ENCODE assay signal across 9 cellular contexts in genomic region chr7:106736508-106737201, GRCh38.
DNase-seq lines count a peak whose midpoint lies in the region; ATAC-seq, FAIRE-seq and TF ChIP-seq lines count a peak whose summit lies in the region.
"Had no signal": no experiment of that assay in that cellular context is flagged by ENCODE, and none has a peak within 500 bp of the region (broad histone marks: within the 10 kb centered on the region; RNA-seq: fewer than 3 reads in every experiment).

No MANE protein-coding gene starts in this region.

- intact Hi-C loops in mucosa of descending colon (cut with DNase I, micrococcal nuclease): loop anchor here in 1 of 2 donors (2.0 to 5.0 kb wide), 2 partner anchors 79 to 194 kb away; no protein-coding TSS in a partner anchor
- intact Hi-C loops in vagina (cut with DNase I): loop anchor here (10.0 kb wide), 2 partner anchors 192 to 562 kb away; no protein-coding TSS in a partner anchor

- H3K9me3 ChIP-seq in A549: no peaks in the 10 kb centered on the region
- no peaks in the 10 kb centered on the region for H3K9me3 ChIP-seq in mucosa of descending colon
- no peaks in the 10 kb centered on the region for H3K9me3 ChIP-seq in vagina

- 47% methylated on average over 5 of the region's 5 CpGs for WGBS in A549 (ENCODE audit: missing lambda C conversion rate)

- H3K27me3 ChIP-seq in GM06990 (replicated peaks; ENCODE audit: control insufficient read depth, insufficient read depth, low read length): no peaks in the 10 kb centered on the region
- H3K27me3 ChIP-seq in vagina: no peaks in the 10 kb centered on the region

- TF ChIP-seq EP300 in A549 (IDR thresholded peaks at IDR 0.05): no peak

- FAIRE-seq in A549 (lab: Jason Lieb, UNC): no peak
- peak; percentile 37 for FAIRE-seq in TTC549 (lab: Jason Lieb, UNC)

- peak; percentile 32 to 61 for DNase-seq in A549 (ENCODE audit: low read depth in 1 of 2, low spot score in 1 of 2)
- no peak for DNase-seq in GM06990 (ENCODE audit: extremely low read depth, insufficient read length)
- peak; percentile 73 for DNase-seq in NB4 (ENCODE audit: low read depth)
- peak; percentile 90 for DNase-seq in dermis blood vessel endothelial cell
- peak in 1 of 3 donors; percentile 71 for DNase-seq in mucosa of descending colon
- no peak for DNase-seq in vagina (ENCODE audit: extremely low spot score in 2 of 2)

- H3K4me3 ChIP-seq in A549: no peak overlapping the region
- no peak overlapping the region for H3K4me3 ChIP-seq in GM06990 (replicated peaks; ENCODE audit: low read depth, low read length)
- H3K4me3 ChIP-seq in NB4 (ENCODE audit: low read depth, low read length): no peak overlapping the region
- no peak overlapping the region for H3K4me3 ChIP-seq in mucosa of descending colon
- H3K4me3 ChIP-seq in vagina: no peak overlapping the region
- H3K4me3 ChIP-seq: skin epidermis had no signal

- peak; percentile 41 for TF ChIP-seq CTCF in A549 (IDR thresholded peaks at IDR 0.05)
- peak; percentile 75 for TF ChIP-seq CTCF in GM06990 (IDR thresholded peaks at IDR 0.05; ENCODE audit: insufficient read depth, low read length, poor library complexity, severe bottlenecking)
- peak; percentile 80 for TF ChIP-seq CTCF in NB4 (IDR thresholded peaks at IDR 0.05; ENCODE audit: low read depth, low read length)
- peak; percentile 59 for TF ChIP-seq CTCF in mucosa of descending colon (IDR thresholded peaks at IDR 0.05)
- peak in 2 of 3 experiments; percentile 51 to 55 for TF ChIP-seq CTCF in vagina (IDR thresholded peaks at IDR 0.05)

- H3K27ac ChIP-seq in A549 (peak overlapping the region in 1 of 2 experiments; percentile 66; a peak in 3 of 6 replicates), vagina (no peak overlapping the region)

- peak; percentile 91 to 96 for ATAC-seq in A549
- peak; percentile 81 for ATAC-seq in HG02623 (IDR thresholded peaks at IDR 0.05; ENCODE audit: unreplicated experiment)
- ATAC-seq in mucosa of descending colon: peak; percentile 94

- 0 out of 3 replicates have a peak overlapping the region, but pooled peaks have one; percentile 8 for H3K4me2 ChIP-seq in A549

- CTCF ChIA-PET in A549 (lab: Yijun Ruan, JAX): interaction anchor here (0.6 to 3.5 kb wide), 46 partner anchors 8 to 563 kb away, joined by 3 to 60 read pairs (median 4); partner anchors contain the start of gene CCDC71L

- POLR2A ChIA-PET in A549 (lab: Yijun Ruan, JAX): interaction anchor here (1.6 kb wide), 1 partner anchor 560 kb away, joined by 6 read pairs; no protein-coding TSS in a partner anchor

- TF ChIP-seq POLR2A in A549 (IDR thresholded peaks at IDR 0.05; ENCODE audit: low read length) (no peak), NB4 (IDR thresholded peaks at IDR 0.05; ENCODE audit: extremely low read depth, insufficient read length) (no peak), vagina (IDR thresholded peaks at IDR 0.05) (no peak)

- H3K36me3 ChIP-seq in GM06990 (ENCODE audit: control insufficient read depth, insufficient read depth, low read length): no peaks in the 10 kb centered on the region
- H3K36me3 ChIP-seq in mucosa of descending colon (ENCODE audit: low read depth): no peaks in the 10 kb centered on the region
- H3K36me3 ChIP-seq in vagina: no peaks in the 10 kb centered on the region

- H3K4me1 ChIP-seq in A549 (no peaks in the 10 kb centered on the region), mucosa of descending colon (ENCODE audit: low read depth) (peaks cover 2% of the 10 kb centered on the region), vagina (peaks cover 8% of the 10 kb centered on the region)

- TF ChIP-seq RAD21 in A549 (conservative IDR thresholded peaks at IDR 0.05 in 1 of 2, IDR thresholded peaks at IDR 0.05 in 1 of 2): peak; percentile 52 to 56

TF ChIP-seq in A549, 52 proteins besides CTCF, POLR2A, EP300 and RAD21:
- TF ChIP-seq ZFP36 (IDR thresholded peaks at IDR 0.05; ENCODE audit: borderline replicate concordance, partially characterized antibody) (no peak), SMC3 (IDR thresholded peaks at IDR 0.05) (peak; percentile 80)

Comparison
In these comparisons a context has a peak if more than half of its experiments do, and no peak if none do; other contexts are left out.
1. DNase-seq: peak in A549 (2 of 2), NB4 (single experiment) and dermis blood vessel endothelial cell (single experiment); none in GM06990 (single experiment) and vagina (0 of 2).
2. Peak in every context shown above with its lines, with median percentiles within 50 percentile points of each other: ATAC-seq and CTCF ChIP-seq.